In genomic region chr5:179610109-179610902, GRCh38 we compare ENCODE assay signal across 1 cellular context.
TF ChIP-seq lines count a peak whose summit lies in the region.

No MANE protein-coding gene starts in this region.

TF ChIP-seq in HepG2, 621 proteins besides CTCF, POLR2A, EP300 and RAD21 (continued from another document):
- TF ChIP-seq HNF1A (IDR thresholded peaks at IDR 0.05; ENCODE audit: low read depth): no peak
- no peak for TF ChIP-seq HNF1A (CRISPR knock-in tag; IDR thresholded peaks at IDR 0.05; ENCODE audit: borderline replicate concordance)
- no peak for TF ChIP-seq ELK4 (CRISPR knock-in tag; IDR thresholded peaks at IDR 0.05; ENCODE audit: borderline replicate concordance)
- peak; percentile 72 for TF ChIP-seq POLR2G (IDR thresholded peaks at IDR 0.05; ENCODE audit: low read depth, low read length)
- TF ChIP-seq SRSF1 (optimal IDR thresholded peaks at IDR 0.05; ENCODE audit: low read depth, low read length): no peak
- TF ChIP-seq DDIT3 (CRISPR knock-in tag; IDR thresholded peaks at IDR 0.05): no peak
- TF ChIP-seq ZSCAN30 (CRISPR knock-in tag; IDR thresholded peaks at IDR 0.05): no peak
- no peak for TF ChIP-seq SKI (IDR thresholded peaks at IDR 0.05; ENCODE audit: partially characterized antibody)
- no peak for TF ChIP-seq ISX (CRISPR knock-in tag; conservative IDR thresholded peaks at IDR 0.05)
- no peak for TF ChIP-seq HNRNPK (IDR thresholded peaks at IDR 0.05; ENCODE audit: low read depth, low read length, poor library complexity, severe bottlenecking)
- TF ChIP-seq ZNF747 (CRISPR knock-in tag; IDR thresholded peaks at IDR 0.05; ENCODE audit: borderline replicate concordance): no peak
- no peak for TF ChIP-seq ZNF614 (CRISPR knock-in tag; IDR thresholded peaks at IDR 0.05; ENCODE audit: borderline replicate concordance)
- TF ChIP-seq SP4 (CRISPR knock-in tag; IDR thresholded peaks at IDR 0.05): 0 out of 2 replicates have a peak, but pooled peaks have one; percentile 18
- TF ChIP-seq, protein P1, sequence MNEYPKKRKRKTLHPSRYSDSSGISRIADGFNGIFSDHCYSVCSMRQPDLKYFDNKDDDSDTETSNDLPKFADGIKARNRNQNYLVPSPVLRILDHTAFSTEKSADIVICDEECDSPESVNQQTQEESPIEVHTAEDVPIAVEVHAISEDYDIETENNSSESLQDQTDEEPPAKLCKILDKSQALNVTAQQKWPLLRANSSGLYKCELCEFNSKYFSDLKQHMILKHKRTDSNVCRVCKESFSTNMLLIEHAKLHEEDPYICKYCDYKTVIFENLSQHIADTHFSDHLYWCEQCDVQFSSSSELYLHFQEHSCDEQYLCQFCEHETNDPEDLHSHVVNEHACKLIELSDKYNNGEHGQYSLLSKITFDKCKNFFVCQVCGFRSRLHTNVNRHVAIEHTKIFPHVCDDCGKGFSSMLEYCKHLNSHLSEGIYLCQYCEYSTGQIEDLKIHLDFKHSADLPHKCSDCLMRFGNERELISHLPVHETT (CRISPR knock-in tag; conservative IDR thresholded peaks at IDR 0.05): no peak
- no peak for TF ChIP-seq NFIB (CRISPR knock-in tag; IDR thresholded peaks at IDR 0.05; ENCODE audit: borderline replicate concordance)
- TF ChIP-seq AGO2 (optimal IDR thresholded peaks at IDR 0.05; ENCODE audit: low read depth, low read length): peak; percentile 94
- no peak for TF ChIP-seq MLXIP (CRISPR knock-in tag; IDR thresholded peaks at IDR 0.05; ENCODE audit: borderline replicate concordance)
- no peak for TF ChIP-seq ZNF616 (CRISPR knock-in tag; IDR thresholded peaks at IDR 0.05; ENCODE audit: low read depth)
- TF ChIP-seq RBM22 (optimal IDR thresholded peaks at IDR 0.05; ENCODE audit: low read length): peak; percentile 94
- no peak for TF ChIP-seq HMGXB3 (CRISPR knock-in tag; IDR thresholded peaks at IDR 0.05; ENCODE audit: borderline replicate concordance)
- 0 out of 2 replicates have a peak, but pooled peaks have one; percentile 22 for TF ChIP-seq ZNF274 (CRISPR knock-in tag; IDR thresholded peaks at IDR 0.05)
- no peak for TF ChIP-seq HNRNPH1 (optimal IDR thresholded peaks at IDR 0.05; ENCODE audit: low read depth, low read length)
- TF ChIP-seq CHCHD3 (CRISPR knock-in tag; IDR thresholded peaks at IDR 0.05): no peak
- TF ChIP-seq LRRFIP1 (CRISPR knock-in tag; conservative IDR thresholded peaks at IDR 0.05): no peak
- TF ChIP-seq, protein P2, sequence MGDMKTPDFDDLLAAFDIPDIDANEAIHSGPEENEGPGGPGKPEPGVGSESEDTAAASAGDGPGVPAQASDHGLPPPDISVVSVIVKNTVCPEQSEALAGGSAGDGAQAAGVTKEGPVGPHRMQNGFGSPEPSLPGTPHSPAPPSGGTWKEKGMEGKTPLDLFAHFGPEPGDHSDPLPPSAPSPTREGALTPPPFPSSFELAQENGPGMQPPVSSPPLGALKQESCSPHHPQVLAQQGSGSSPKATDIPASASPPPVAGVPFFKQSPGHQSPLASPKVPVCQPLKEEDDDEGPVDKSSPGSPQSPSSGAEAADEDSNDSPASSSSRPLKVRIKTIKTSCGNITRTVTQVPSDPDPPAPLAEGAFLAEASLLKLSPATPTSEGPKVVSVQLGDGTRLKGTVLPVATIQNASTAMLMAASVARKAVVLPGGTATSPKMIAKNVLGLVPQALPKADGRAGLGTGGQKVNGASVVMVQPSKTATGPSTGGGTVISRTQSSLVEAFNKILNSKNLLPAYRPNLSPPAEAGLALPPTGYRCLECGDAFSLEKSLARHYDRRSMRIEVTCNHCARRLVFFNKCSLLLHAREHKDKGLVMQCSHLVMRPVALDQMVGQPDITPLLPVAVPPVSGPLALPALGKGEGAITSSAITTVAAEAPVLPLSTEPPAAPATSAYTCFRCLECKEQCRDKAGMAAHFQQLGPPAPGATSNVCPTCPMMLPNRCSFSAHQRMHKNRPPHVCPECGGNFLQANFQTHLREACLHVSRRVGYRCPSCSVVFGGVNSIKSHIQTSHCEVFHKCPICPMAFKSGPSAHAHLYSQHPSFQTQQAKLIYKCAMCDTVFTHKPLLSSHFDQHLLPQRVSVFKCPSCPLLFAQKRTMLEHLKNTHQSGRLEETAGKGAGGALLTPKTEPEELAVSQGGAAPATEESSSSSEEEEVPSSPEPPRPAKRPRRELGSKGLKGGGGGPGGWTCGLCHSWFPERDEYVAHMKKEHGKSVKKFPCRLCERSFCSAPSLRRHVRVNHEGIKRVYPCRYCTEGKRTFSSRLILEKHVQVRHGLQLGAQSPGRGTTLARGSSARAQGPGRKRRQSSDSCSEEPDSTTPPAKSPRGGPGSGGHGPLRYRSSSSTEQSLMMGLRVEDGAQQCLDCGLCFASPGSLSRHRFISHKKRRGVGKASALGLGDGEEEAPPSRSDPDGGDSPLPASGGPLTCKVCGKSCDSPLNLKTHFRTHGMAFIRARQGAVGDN (CRISPR knock-in tag; IDR thresholded peaks at IDR 0.05): peak; percentile 8; the same call in 1 of the 2 replicates
- TF ChIP-seq RARA (CRISPR knock-in tag; IDR thresholded peaks at IDR 0.05): no peak
- TF ChIP-seq ONECUT2 (CRISPR knock-in tag; IDR thresholded peaks at IDR 0.05): no peak
- no peak for TF ChIP-seq MBD4 (IDR thresholded peaks at IDR 0.05; ENCODE audit: borderline replicate concordance, low read length)
- no peak for TF ChIP-seq SMAD9 (CRISPR knock-in tag; IDR thresholded peaks at IDR 0.05)
- TF ChIP-seq SNAPC2 (CRISPR knock-in tag; IDR thresholded peaks at IDR 0.05): no peak
- 0 out of 2 replicates have a peak, but pooled peaks have one; percentile 46 for TF ChIP-seq ZC3H13 (CRISPR knock-in tag; IDR thresholded peaks at IDR 0.05)
- 0 out of 2 replicates have a peak, but pooled peaks have one; percentile 25 for TF ChIP-seq BCL3 (CRISPR knock-in tag; IDR thresholded peaks at IDR 0.05)
- TF ChIP-seq, protein P3, sequence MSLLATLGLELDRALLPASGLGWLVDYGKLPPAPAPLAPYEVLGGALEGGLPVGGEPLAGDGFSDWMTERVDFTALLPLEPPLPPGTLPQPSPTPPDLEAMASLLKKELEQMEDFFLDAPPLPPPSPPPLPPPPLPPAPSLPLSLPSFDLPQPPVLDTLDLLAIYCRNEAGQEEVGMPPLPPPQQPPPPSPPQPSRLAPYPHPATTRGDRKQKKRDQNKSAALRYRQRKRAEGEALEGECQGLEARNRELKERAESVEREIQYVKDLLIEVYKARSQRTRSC (CRISPR knock-in tag; IDR thresholded peaks at IDR 0.05; ENCODE audit: low read depth): no peak
